10 cellular contexts compared by ENCODE assay signal in genomic region chr16:4514606-4515005, GRCh38. TPM values are rescaled to one million over a fixed set of nuclear protein-coding genes. Genes with fewer than 3 reads are reported as not detected.
A peak's percentile ranks its signal among the peaks of the same experiment; 100 is the strongest.
DNase-seq lines count a peak whose midpoint lies in the region; ATAC-seq and TF ChIP-seq lines count a peak whose summit lies in the region.
"Had no signal": no experiment of that assay in that cellular context is flagged by ENCODE, and none has a peak within 500 bp of the region (broad histone marks: within the 10 kb centered on the region; RNA-seq: fewer than 3 reads in every experiment).

No MANE protein-coding gene starts in this region.

- DNase-seq in activated CD8-positive, alpha-beta memory T cell treated with anti-CD3 and anti-CD28 coated beads, Interleukin-2, amount 10 ng/mL, durations not matched to agents 7 days and 5 days, result no peak
- no peak for DNase-seq in activated CD8-positive, alpha-beta memory T cell treated with anti-CD3 and anti-CD28 coated beads, Interleukin-2, amount 50 U/mL, for 48 hours
- DNase-seq in ascending aorta (ENCODE audit: low spot score in 2 of 2) (no peak), lung (ENCODE audit: low spot score) (no peak), NCI-H524 (lab: John Stamatoyannopoulos, UW) (no peak), NCI-H2029 treated with DMSO at 0.1 percent for 48 hours (lab: John Stamatoyannopoulos, UW) (no peak), amniotic stem cell (lab: John Stamatoyannopoulos, UW) (no peak)

- H3K9me3 ChIP-seq in ascending aorta (no peaks in the 10 kb centered on the region), lung (ENCODE audit: control insufficient read depth in 2 of 2, insufficient read depth in 1 of 2, low read length in 1 of 2) (no peaks in the 10 kb centered on the region)

- WGBS in lung, 2 donors, result 17 to 33% methylated on average over 7 of the region's 7 CpGs

- peaks cover 61% of the 10 kb centered on the region for H3K4me1 Mint-ChIP-seq in activated CD8-positive, alpha-beta memory T cell treated with anti-CD3 and anti-CD28 coated beads, Interleukin-2, amount 10 ng/mL, durations not matched to agents 7 days and 5 days

- peaks cover 7 to 14% of the 10 kb centered on the region in 2 donors for H3K4me1 ChIP-seq in ascending aorta
- peaks cover 0 to 12% of the 10 kb centered on the region in 2 donors for H3K4me1 ChIP-seq in lung (ENCODE audit: control insufficient read depth in 2 of 2, insufficient read depth in 2 of 2, low read length in 2 of 2)

- peak overlapping the region; percentile 62 for H3K4me3 Mint-ChIP-seq in activated CD8-positive, alpha-beta memory T cell treated with anti-CD3 and anti-CD28 coated beads, Interleukin-2, amount 10 ng/mL, durations not matched to agents 7 days and 5 days

- peaks cover 26 to 29% of the 10 kb centered on the region in 2 donors for H3K36me3 ChIP-seq in ascending aorta
- peaks cover 4 to 39% of the 10 kb centered on the region in 2 donors for H3K36me3 ChIP-seq in lung (ENCODE audit: control insufficient read depth in 2 of 2, insufficient read depth in 2 of 2, low read length in 2 of 2)

- intact Hi-C loops in ascending aorta (cut with DNase I), result no loop called here

- no peaks in the 10 kb centered on the region for H3K9me3 Mint-ChIP-seq in activated CD8-positive, alpha-beta memory T cell treated with anti-CD3 and anti-CD28 coated beads, Interleukin-2, amount 10 ng/mL, durations not matched to agents 7 days and 5 days (ENCODE audit: low read depth)

- H3K4me3 ChIP-seq in ascending aorta, result no peak overlapping the region
- no peak overlapping the region for H3K4me3 ChIP-seq in lung

- H3K27ac Mint-ChIP-seq in activated CD8-positive, alpha-beta memory T cell treated with anti-CD3 and anti-CD28 coated beads, Interleukin-2, amount 10 ng/mL, durations not matched to agents 7 days and 5 days, result peak overlapping the region; percentile 96

- peak; percentile 31 for ATAC-seq in activated CD8-positive, alpha-beta memory T cell treated with anti-CD3 and anti-CD28 coated beads, Interleukin-2, amount 10 ng/mL, durations not matched to agents 7 days and 5 days
- no peak for ATAC-seq in lung (ENCODE audit: insufficient read depth, low FRiP score)

- peaks cover 23% of the 10 kb centered on the region for H3K36me3 Mint-ChIP-seq in activated CD8-positive, alpha-beta memory T cell treated with anti-CD3 and anti-CD28 coated beads, Interleukin-2, amount 10 ng/mL, durations not matched to agents 7 days and 5 days

- H3K27ac ChIP-seq in ascending aorta (peak overlapping the region; percentile 66 to 71), lung (ENCODE audit: low read depth in 1 of 2, low read length in 1 of 2) (peak overlapping the region; percentile 4 to 21), temporal lobe (ENCODE audit: low read depth, low read length) (peak overlapping the region; percentile 71)

- CTCF ChIA-PET in activated CD8-positive, alpha-beta memory T cell treated with anti-CD3 and anti-CD28 coated beads, Interleukin-2, amount 10 ng/mL, durations not matched to agents 7 days and 5 days (lab: Charles Lee), result interaction anchor here (0.8 to 7.7 kb wide), 11 partner anchors 8 to 101 kb away, joined by 3 to 59 read pairs (median 4); partner anchors contain the start of genes CDIP1 and NMRAL1

- H3K27me3 ChIP-seq in ascending aorta (no peaks in the 10 kb centered on the region), lung (ENCODE audit: control insufficient read depth, insufficient read depth) (no peaks in the 10 kb centered on the region)

- H3K27me3 Mint-ChIP-seq in activated CD8-positive, alpha-beta memory T cell treated with anti-CD3 and anti-CD28 coated beads, Interleukin-2, amount 10 ng/mL, durations not matched to agents 7 days and 5 days, result no peaks in the 10 kb centered on the region

- no peak for TF ChIP-seq CTCF in ascending aorta (IDR thresholded peaks at IDR 0.05)
- TF ChIP-seq CTCF in lung (IDR thresholded peaks at IDR 0.05; ENCODE audit: control extremely low read depth, extremely low read depth), result no peak

RNA-seq across cellular contexts. Expression of gene CDIP1, which starts 24.0 kb away (rescaled TPM):
- 10 to 100 TPM; 45.2 to 57.3 TPM for total RNA-seq in activated CD8-positive, alpha-beta memory T cell treated with anti-CD3 and anti-CD28 coated beads, Interleukin-2, amount 10 ng/mL, durations not matched to agents 7 days and 5 days
- total RNA-seq in ascending aorta, result 36.9 TPM
- total RNA-seq in lung, result 10 to 100 TPM; 12.4 to 25.2 TPM
- polyA plus RNA-seq in lung, result 10 to 100 TPM; 11.3 to 13.2 TPM
- total RNA-seq in temporal lobe, result 10.8 TPM

RNA-seq across cellular contexts. Expression of gene HMOX2, which starts 38.4 kb away (rescaled TPM):
- total RNA-seq in activated CD8-positive, alpha-beta memory T cell treated with anti-CD3 and anti-CD28 coated beads, Interleukin-2, amount 10 ng/mL, durations not matched to agents 7 days and 5 days, result 100 to 1,000 TPM in 1 of 2 experiments, 10 to 100 TPM in 1; 96.5 to 103 TPM
- 36.7 TPM for total RNA-seq in ascending aorta
- 10 to 100 TPM; 37.6 to 57.8 TPM for total RNA-seq in lung
- 10 to 100 TPM; 45.6 to 57.0 TPM for polyA plus RNA-seq in lung
- 30.0 TPM for total RNA-seq in temporal lobe

RNA-seq across cellular contexts. Expression of gene NMRAL1, which starts 40.2 kb away (rescaled TPM):
- 10 to 100 TPM; 52.5 to 72.5 TPM for total RNA-seq in activated CD8-positive, alpha-beta memory T cell treated with anti-CD3 and anti-CD28 coated beads, Interleukin-2, amount 10 ng/mL, durations not matched to agents 7 days and 5 days
- total RNA-seq in ascending aorta (48.6 TPM), lung (10 to 100 TPM; 23.4 to 52.9 TPM), temporal lobe (39.1 TPM)
- polyA plus RNA-seq in lung, result 10 to 100 TPM; 40.7 to 57.4 TPM

RNA-seq across cellular contexts. Expression of gene C16orf96, which starts 41.5 kb away (rescaled TPM):
- under 1 TPM in 1 of 2 experiments, not detected in 1; 0.14 TPM for total RNA-seq in activated CD8-positive, alpha-beta memory T cell treated with anti-CD3 and anti-CD28 coated beads, Interleukin-2, amount 10 ng/mL, durations not matched to agents 7 days and 5 days
- total RNA-seq in ascending aorta (not detected), lung (under 1 TPM; 0.28 to 0.37 TPM), temporal lobe (0.25 TPM)
- polyA plus RNA-seq in lung, result under 1 TPM; 0.03 to 0.04 TPM
- total RNA-seq: bronchial epithelial cell, M059J had no signal

Comparison
In these comparisons a context has a peak if more than half of its experiments do, and no peak if none do; other contexts are left out.
1. H3K27ac ChIP-seq: peak in every context shown above with its lines; median percentile 71 in temporal lobe; 68 in ascending aorta; 12 in lung.